9 cellular contexts compared by ENCODE assay signal in the genomic region with DNA sequence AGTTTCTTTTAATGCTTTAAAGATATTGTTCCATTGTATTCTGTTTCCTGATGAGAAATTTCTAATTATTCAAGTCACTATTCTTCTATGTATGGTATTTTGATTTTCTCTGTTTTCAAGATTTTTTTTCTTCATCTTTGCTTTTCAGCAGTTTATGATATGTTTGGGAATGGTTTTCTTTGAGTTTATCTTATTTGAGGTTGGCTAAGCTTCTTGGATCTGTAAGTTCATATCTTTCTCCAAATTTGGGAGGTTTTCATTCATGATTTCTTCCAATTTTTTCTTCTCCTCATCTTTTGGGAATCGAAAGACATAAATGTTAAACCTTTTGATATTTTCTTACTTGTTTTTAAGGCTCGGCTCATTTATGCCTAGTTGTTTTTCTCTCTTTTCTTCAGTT.
"Had no signal": no experiment of that assay in that cellular context is flagged by ENCODE, and none has a peak within 500 bp of the region (broad histone marks: within the 10 kb centered on the region; RNA-seq: fewer than 3 reads in every experiment).

No MANE protein-coding gene starts in this region.

- H3K9me3 Mint-ChIP-seq: HFFc6 had no signal

- H3K27ac Mint-ChIP-seq: H9, HFFc6 had no signal

- H3K27ac ChIP-seq: GM23248, HL-60 had no signal

- H3K4me3 Mint-ChIP-seq: H9, HFFc6 had no signal

- FAIRE-seq: K562 had no signal

- ATAC-seq: K562 had no signal

- H3K4me3 ChIP-seq: GM23248, K562 had no signal

- DNase-seq: GM23248, GOT3, H9, HCEC 1CT, HFFc6, IMR-90, KG1 had no signal
